18 cellular contexts compared by ENCODE assay signal in the genomic region with DNA sequence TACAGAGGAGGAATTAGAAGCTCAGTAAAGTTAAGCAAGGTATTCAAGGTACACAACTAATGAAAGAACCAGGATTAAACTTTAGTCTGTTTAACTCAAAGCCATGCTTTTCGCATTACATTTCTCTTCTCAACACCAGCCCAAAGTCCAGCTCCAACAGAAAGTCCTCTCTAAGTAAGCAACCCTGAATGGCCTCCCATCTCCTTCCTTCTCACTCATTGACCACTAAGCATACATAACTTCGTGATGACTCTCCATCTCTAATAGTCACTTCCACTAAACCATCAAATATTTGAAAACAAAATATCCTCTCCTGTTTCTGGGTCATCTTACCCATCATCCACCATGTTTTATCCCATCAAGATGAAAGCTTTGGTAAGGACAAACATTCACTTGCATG.
"Had no signal": no experiment of that assay in that cellular context is flagged by ENCODE, and none has a peak within 500 bp of the region (broad histone marks: within the 10 kb centered on the region; RNA-seq: fewer than 3 reads in every experiment).

No MANE protein-coding gene starts in this region.

- H3K4me2 ChIP-seq: hepatocyte had no signal

- H3K9me3 Mint-ChIP-seq: type B pancreatic cell had no signal

- ATAC-seq: gastroesophageal sphincter; left lobe of liver; mucosa of descending colon; naive thymus-derived CD8-positive, alpha-beta T cell; psoas muscle; sciatic nerve had no signal

- H3K79me2 ChIP-seq: hepatocyte had no signal

- H3K36me3 ChIP-seq: esophagus muscularis mucosa, gastroesophageal sphincter, neutrophil, suprapubic skin, thyroid gland had no signal

- H3K27me3 ChIP-seq: esophagus muscularis mucosa, gastroesophageal sphincter, hepatocyte, neutrophil, suprapubic skin, thyroid gland had no signal

- H3K9me3 ChIP-seq: esophagus muscularis mucosa, gastroesophageal sphincter, mucosa of descending colon, neutrophil, psoas muscle, suprapubic skin, thyroid gland had no signal

- H3K27ac Mint-ChIP-seq: naive thymus-derived CD8-positive, alpha-beta T cell; type B pancreatic cell had no signal

- H3K4me1 ChIP-seq: esophagus muscularis mucosa, gastroesophageal sphincter, psoas muscle, suprapubic skin, thyroid gland had no signal

- DNase-seq: effector memory CD4-positive, alpha-beta T cell; islet precursor cell; mucosa of descending colon; naive thymus-derived CD8-positive, alpha-beta T cell; psoas muscle; retina; stimulated activated naive CD4-positive, alpha-beta T cell; thyroid gland had no signal

- H3K4me1 Mint-ChIP-seq: naive thymus-derived CD8-positive, alpha-beta T cell had no signal

- H3K27ac ChIP-seq: epithelial cell of prostate, esophagus muscularis mucosa, gastroesophageal sphincter, hepatocyte, neutrophil, psoas muscle, skin epidermis, suprapubic skin, thyroid gland had no signal

- H3K4me3 ChIP-seq: esophagus muscularis mucosa, gastroesophageal sphincter, hepatocyte, mucosa of descending colon, psoas muscle, skin epidermis, suprapubic skin, thyroid gland had no signal

- H3K4me3 Mint-ChIP-seq: naive thymus-derived CD8-positive, alpha-beta T cell; type B pancreatic cell had no signal

- H3K36me3 Mint-ChIP-seq: naive thymus-derived CD8-positive, alpha-beta T cell; type B pancreatic cell had no signal

- H2AFZ ChIP-seq: hepatocyte had no signal
